In the genomic region with DNA sequence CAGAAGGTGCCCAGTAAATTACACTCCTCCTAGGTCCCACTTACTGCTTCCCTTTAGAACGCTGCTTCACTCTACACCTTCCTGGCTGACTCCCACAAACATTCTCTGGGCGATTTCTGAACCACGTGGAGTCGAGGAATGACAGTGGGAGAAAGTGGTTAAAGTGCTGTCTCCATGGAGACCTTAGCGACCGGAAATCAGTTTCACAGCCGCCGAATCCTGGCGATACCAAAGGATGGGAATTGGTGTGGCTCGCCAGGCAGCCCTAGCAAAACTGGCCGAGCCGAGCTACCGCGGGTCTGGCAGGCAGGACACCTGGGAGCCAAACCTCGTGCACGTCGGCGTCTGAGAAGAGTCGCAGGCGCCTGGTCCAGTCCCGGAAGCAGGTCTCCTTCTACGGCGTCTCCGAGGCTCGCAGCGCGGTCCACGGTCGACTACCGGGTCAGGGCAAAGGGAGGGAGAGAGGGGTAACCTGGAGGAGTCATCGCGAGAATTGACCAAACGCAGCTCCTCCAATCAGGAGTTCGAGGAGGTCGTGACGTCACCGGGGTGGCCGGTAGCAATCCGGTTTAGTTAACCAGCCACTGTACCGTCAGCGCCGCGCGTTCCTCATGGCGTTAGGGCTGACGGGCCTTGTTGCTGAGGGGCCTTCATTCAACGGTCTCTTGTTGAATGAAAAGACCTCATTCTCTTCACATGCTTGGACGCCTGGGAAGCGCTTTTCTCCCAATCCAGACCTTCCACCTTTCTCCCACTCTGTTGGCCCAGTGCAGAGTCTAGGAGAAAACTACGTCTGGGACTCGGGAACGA, we compare ENCODE assay signal across 8 cellular contexts. TPM values are rescaled to one million over a fixed set of nuclear protein-coding genes. Genes with fewer than 3 reads are reported as not detected.
DNase-seq lines count a peak whose midpoint lies in the region; ATAC-seq and TF ChIP-seq lines count a peak whose summit lies in the region.

A gene with protein sequence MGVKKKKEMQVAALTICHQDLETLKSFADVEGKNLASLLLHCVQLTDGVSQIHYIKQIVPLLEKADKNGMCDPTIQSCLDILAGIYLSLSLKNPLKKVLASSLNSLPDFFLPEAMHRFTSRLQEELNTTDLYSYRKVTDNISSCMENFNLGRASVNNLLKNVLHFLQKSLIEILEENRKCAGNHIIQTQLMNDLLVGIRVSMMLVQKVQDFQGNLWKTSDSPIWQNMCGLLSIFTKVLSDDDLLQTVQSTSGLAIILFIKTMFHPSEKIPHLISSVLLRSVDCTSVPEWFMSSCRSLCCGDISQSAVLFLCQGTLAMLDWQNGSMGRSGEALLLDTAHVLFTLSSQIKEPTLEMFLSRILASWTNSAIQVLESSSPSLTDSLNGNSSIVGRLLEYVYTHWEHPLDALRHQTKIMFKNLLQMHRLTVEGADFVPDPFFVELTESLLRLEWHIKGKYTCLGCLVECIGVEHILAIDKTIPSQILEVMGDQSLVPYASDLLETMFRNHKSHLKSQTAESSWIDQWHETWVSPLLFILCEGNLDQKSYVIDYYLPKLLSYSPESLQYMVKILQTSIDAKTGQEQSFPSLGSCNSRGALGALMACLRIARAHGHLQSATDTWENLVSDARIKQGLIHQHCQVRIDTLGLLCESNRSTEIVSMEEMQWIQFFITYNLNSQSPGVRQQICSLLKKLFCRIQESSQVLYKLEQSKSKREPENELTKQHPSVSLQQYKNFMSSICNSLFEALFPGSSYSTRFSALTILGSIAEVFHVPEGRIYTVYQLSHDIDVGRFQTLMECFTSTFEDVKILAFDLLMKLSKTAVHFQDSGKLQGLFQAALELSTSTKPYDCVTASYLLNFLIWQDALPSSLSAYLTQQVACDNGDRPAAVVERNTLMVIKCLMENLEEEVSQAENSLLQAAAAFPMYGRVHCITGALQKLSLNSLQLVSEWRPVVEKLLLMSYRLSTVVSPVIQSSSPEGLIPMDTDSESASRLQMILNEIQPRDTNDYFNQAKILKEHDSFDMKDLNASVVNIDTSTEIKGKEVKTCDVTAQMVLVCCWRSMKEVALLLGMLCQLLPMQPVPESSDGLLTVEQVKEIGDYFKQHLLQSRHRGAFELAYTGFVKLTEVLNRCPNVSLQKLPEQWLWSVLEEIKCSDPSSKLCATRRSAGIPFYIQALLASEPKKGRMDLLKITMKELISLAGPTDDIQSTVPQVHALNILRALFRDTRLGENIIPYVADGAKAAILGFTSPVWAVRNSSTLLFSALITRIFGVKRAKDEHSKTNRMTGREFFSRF (N-terminal part only) (minus strand): TSS at position 436 of the 810 bp plus-strand sequence. CDS start 3,646 bp downstream, outside the sequence.

- no peaks in the 10 kb centered on the region for H3K27me3 ChIP-seq in KMS-11 (ENCODE audit: insufficient read depth, low read depth)
- H3K27me3 ChIP-seq in Peyer's patch, result no peaks in the 10 kb centered on the region
- no peaks in the 10 kb centered on the region for H3K27me3 ChIP-seq in esophagus muscularis mucosa

- H3K27me3 Mint-ChIP-seq in activated T-cell treated with anti-CD3 and anti-CD28 coated beads, Interleukin-2, amount 50 U/mL, for 72 hours (ENCODE audit: low read depth), result no peaks in the 10 kb centered on the region

- H4K20me1 ChIP-seq in KMS-11 (ENCODE audit: insufficient read depth), result no peaks in the 10 kb centered on the region

- peaks cover 39% of the 10 kb centered on the region for H3K4me1 Mint-ChIP-seq in activated T-cell treated with anti-CD3 and anti-CD28 coated beads, Interleukin-2, amount 50 U/mL, for 72 hours (ENCODE audit: low read depth)

- H3K36me3 Mint-ChIP-seq in activated T-cell treated with anti-CD3 and anti-CD28 coated beads, Interleukin-2, amount 50 U/mL, for 72 hours (ENCODE audit: insufficient read depth in 2 of 2), result no peaks in the 10 kb centered on the region

- peak within 1 kb of the TSS; percentile 85 for H3K9ac ChIP-seq in KMS-11

- peak within 1 kb of the TSS; percentile 92 to 93 for H3K4me3 Mint-ChIP-seq in activated T-cell treated with anti-CD3 and anti-CD28 coated beads, Interleukin-2, amount 50 U/mL, for 72 hours

- H3K79me2 ChIP-seq in KMS-11 (ENCODE audit: insufficient read depth, low read depth), result peaks cover 10% of the 10 kb centered on the region

- H3K4me1 ChIP-seq in KMS-11 (ENCODE audit: low read depth, poor library complexity, severe bottlenecking), result peaks cover 15% of the 10 kb centered on the region
- peaks cover 0 to 11% (median 4%) of the 10 kb centered on the region in 4 donors for H3K4me1 ChIP-seq in Peyer's patch
- peaks cover 17 to 28% (median 23%) of the 10 kb centered on the region in 4 donors for H3K4me1 ChIP-seq in esophagus muscularis mucosa

- WGBS in esophagus muscularis mucosa, result under 1% methylated on average over 31 of the region's 52 CpGs

- intact Hi-C loops in esophagus muscularis mucosa (cut with DNase I), result no loop called here

- ATAC-seq in GM21737 (IDR thresholded peaks at IDR 0.05; ENCODE audit: unreplicated experiment), result peak; percentile 98
- ATAC-seq in activated T-cell treated with anti-CD3 and anti-CD28 coated beads, Interleukin-2, amount 50 U/mL, for 72 hours (replicated peaks in 1 of 2), result peak; percentile 97 to 98

- peak within 1 kb of the TSS; percentile 93 for H3K27ac Mint-ChIP-seq in activated T-cell treated with anti-CD3 and anti-CD28 coated beads, Interleukin-2, amount 50 U/mL, for 72 hours

- peak; percentile 82 to 90 for TF ChIP-seq POLR2A in Peyer's patch (IDR thresholded peaks at IDR 0.05)
- peak; percentile 55 for TF ChIP-seq POLR2A in esophagus muscularis mucosa (IDR thresholded peaks at IDR 0.05; ENCODE audit: low read depth)

- H3K4me2 ChIP-seq in KMS-11, result peak within 1 kb of the TSS; percentile 69

- DNase-seq in DMS53 treated with DMSO at 0.1 percent for 48 hours (lab: John Stamatoyannopoulos, UW; ENCODE audit: unreplicated experiment) (peak; percentile 99), Peyer's patch (peak; percentile 98 to 100 (median 99)), esophagus muscularis mucosa (ENCODE audit: extremely low spot score) (peak; percentile 100), myocyte (ENCODE audit: low read depth) (peak; percentile 99)
- peak; percentile 99 to 100 for DNase-seq in activated T-cell treated with anti-CD3 and anti-CD28 coated beads, Interleukin-2, amount 50 U/mL, for 72 hours
- peak; percentile 93 to 100 for DNase-seq in stimulated activated CD8-positive, alpha-beta memory T cell treated with anti-CD3 and anti-CD28 coated beads, Interleukin-7, amount 100 ng/mL, for 48 hours (ENCODE audit: extremely low read depth in 1 of 2, low read depth in 1 of 2)

- peak within 1 kb of the TSS; percentile 90 for H3K4me3 ChIP-seq in KMS-11 (IDR thresholded peaks at IDR 0.05; ENCODE audit: insufficient read depth, low read depth, low read length)
- peak within 1 kb of the TSS; percentile 74 to 90 (median 82) for H3K4me3 ChIP-seq in Peyer's patch
- H3K4me3 ChIP-seq in esophagus muscularis mucosa, result peak within 1 kb of the TSS; percentile 79 to 81 (median 80)

- TF ChIP-seq CTCF in KMS-11 (conservative IDR thresholded peaks at IDR 0.05; ENCODE audit: low read depth, low read length) (no peak), Peyer's patch (IDR thresholded peaks at IDR 0.05) (no peak), esophagus muscularis mucosa (IDR thresholded peaks at IDR 0.05) (no peak)

- H3K9me3 Mint-ChIP-seq in activated T-cell treated with anti-CD3 and anti-CD28 coated beads, Interleukin-2, amount 50 U/mL, for 72 hours, result no peaks in the 10 kb centered on the region

- no peak for TF ChIP-seq EP300 in esophagus muscularis mucosa (IDR thresholded peaks at IDR 0.05)

- H2AFZ ChIP-seq in KMS-11 (ENCODE audit: low read depth), result peak within 1 kb of the TSS; percentile 98

- H3K9me3 ChIP-seq in Peyer's patch (no peaks in the 10 kb centered on the region), esophagus muscularis mucosa (no peaks in the 10 kb centered on the region)

- H3K36me3 ChIP-seq in KMS-11 (ENCODE audit: insufficient read depth) (0 out of 2 replicates have a peak, but pooled peaks cover 2% of the 10 kb centered on the region), Peyer's patch (peaks cover 0 to 13% (median 0%) of the 10 kb centered on the region in 3 donors), esophagus muscularis mucosa (peaks cover 2 to 16% (median 11%) of the 10 kb centered on the region in 4 donors)

- H3K27ac ChIP-seq in KMS-11 (peak within 1 kb of the TSS; percentile 87), Peyer's patch (peak within 1 kb of the TSS; percentile 81 to 94 (median 89)), esophagus muscularis mucosa (replicated peaks in 1 of 4) (peak within 1 kb of the TSS; percentile 87 to 96 (median 91))

RNA-seq across cellular contexts. Expression of the gene that starts here (rescaled TPM):
- total RNA-seq in Peyer's patch, result 10 to 100 TPM; 19.3 to 76.7 (median 26.3) TPM
- total RNA-seq in activated T-cell treated with anti-CD3 and anti-CD28 coated beads, Interleukin-2, amount 50 U/mL, for 72 hours, result 10 to 100 TPM; 39.5 to 46.3 TPM
- 10 to 100 TPM; 17.2 to 28.7 (median 21.3) TPM for total RNA-seq in esophagus muscularis mucosa
- 16.9 and 23.2 TPM in 2 replicates for total RNA-seq in myocyte
- 16.7 TPM for polyA plus RNA-seq in myocyte (2012)

Comparison
In these comparisons a context has a peak if more than half of its experiments do, and no peak if none do; other contexts are left out.
1. Peak in every context shown above with its lines: DNase-seq, ATAC-seq, H3K4me3 ChIP-seq and H3K27ac ChIP-seq.